ENCODE assay signal across 11 cellular contexts in the genomic region with DNA sequence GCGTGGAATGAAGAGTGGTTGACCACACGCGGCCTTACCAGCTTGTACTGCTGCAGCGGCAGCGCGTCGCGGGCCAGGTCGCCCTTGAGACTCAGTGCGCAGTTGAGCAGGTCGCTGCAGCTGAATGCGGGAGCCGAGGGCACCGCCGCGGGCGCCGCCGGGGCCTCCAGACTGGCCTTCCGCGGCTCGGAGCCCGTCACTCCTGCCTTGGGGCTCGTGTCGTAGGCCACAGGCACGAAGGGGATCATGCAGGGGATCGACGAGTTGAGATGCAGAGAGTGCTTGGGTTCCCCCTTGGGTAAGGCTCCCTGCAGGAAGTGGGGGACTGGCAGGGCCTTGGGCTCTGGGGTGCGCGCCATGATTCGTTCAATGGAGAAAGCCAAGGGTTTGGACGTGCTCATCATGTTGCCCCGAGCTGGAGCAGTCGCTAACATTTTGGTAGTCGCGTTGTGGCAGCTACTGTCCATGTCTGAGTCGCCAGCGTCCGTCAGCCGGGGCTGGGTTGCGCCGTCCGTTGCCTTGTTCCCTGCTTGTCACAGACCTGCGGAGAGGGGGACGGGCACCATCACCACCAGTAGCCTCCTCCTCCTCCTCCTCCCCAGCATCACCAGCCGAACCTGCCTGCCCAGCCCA. TPM values are rescaled to one million over a fixed set of nuclear protein-coding genes. Genes with fewer than 3 reads are reported as not detected.
DNase-seq lines count a peak whose midpoint lies in the region; ATAC-seq, FAIRE-seq and TF ChIP-seq lines count a peak whose summit lies in the region.
"Had no signal": no experiment of that assay in that cellular context is flagged by ENCODE, and none has a peak within 500 bp of the region (broad histone marks: within the 10 kb centered on the region; RNA-seq: fewer than 3 reads in every experiment).

No MANE protein-coding gene starts in this region.

- no peak overlapping the region for H3K9ac ChIP-seq in H9 (ENCODE audit: extremely low read depth, insufficient read length, low read length)

- no peak overlapping the region for H2AK5ac ChIP-seq in H9 (ENCODE audit: insufficient read length, low read length)

- POLR2A ChIA-PET in T-cell (lab: Charles Lee), result no interaction called here

- H3K4me1 Mint-ChIP-seq in H9, result peaks cover 56 to 70% of the 10 kb centered on the region in 2 experiments
- peaks cover 34% of the 10 kb centered on the region for H3K4me1 Mint-ChIP-seq in neural crest cell
- peaks cover 0 to 2% (median 0%) of the 10 kb centered on the region in 3 donors for H3K4me1 Mint-ChIP-seq in T-cell

- no peak overlapping the region for H2BK120ac ChIP-seq in H9 (ENCODE audit: low read depth, low read length, poor library complexity, severe bottlenecking)

- WGBS in H9 (ENCODE audit: extremely low coverage, insufficient read length, low lambda C conversion rate), result no CpG with 5 or more reads among the region's 46 CpGs

- no peak overlapping the region for H3T11ph ChIP-seq in H9 (ENCODE audit: low read length)

- H3K27ac Mint-ChIP-seq in H9, result peak overlapping the region in 2 of 3 experiments; percentile 69 to 74; a peak in 4 of 7 replicates
- no peak overlapping the region for H3K27ac Mint-ChIP-seq in neural crest cell (ENCODE audit: unreplicated experiment)
- no peak overlapping the region for H3K27ac Mint-ChIP-seq in T-cell
- H3K27ac Mint-ChIP-seq: HFFc6 had no signal

- no peak overlapping the region for H2BK20ac ChIP-seq in H9 (ENCODE audit: low read depth, low read length, poor library complexity, severe bottlenecking)

- H3K23ac ChIP-seq in H9 (ENCODE audit: insufficient read length, low read depth, low read length), result no peak overlapping the region

- peaks cover 39% of the 10 kb centered on the region; the same call in 1 of the 2 replicates for H3K27me3 ChIP-seq in H9 (ENCODE audit: insufficient read depth, low read length)

- no peak overlapping the region for H3K56ac ChIP-seq in H9 (ENCODE audit: insufficient read length, low read depth, low read length)

- H3K18ac ChIP-seq in H9 (ENCODE audit: insufficient read length, low read depth, low read length), result no peak overlapping the region

- H2BK12ac ChIP-seq in H9 (ENCODE audit: insufficient read length, low read depth, low read length), result no peak overlapping the region

- DNase-seq in COLO668 (lab: John Stamatoyannopoulos, UW; ENCODE audit: unreplicated experiment), result peak; percentile 67
- peak; percentile 77 for DNase-seq in H9
- peak; percentile 74 for DNase-seq in ecto neural progenitor cell (ENCODE audit: low spot score)
- no peak for DNase-seq in neural crest cell (ENCODE audit: low read depth, low spot score)
- DNase-seq in stimulated activated CD4-positive, alpha-beta T cell treated with anti-CD3 and anti-CD28 coated beads, Interleukin-4, amount 100 ng/mL, for 1 hour, result no peak
- no peak for DNase-seq in GM12892 (ENCODE audit: insufficient read length)
- no peak for DNase-seq in T-cell
- no peak for DNase-seq in DMS 273 (lab: John Stamatoyannopoulos, UW; ENCODE audit: unreplicated experiment)
- DNase-seq: DMS79 treated with DMSO at 0.1 percent for 48 hours, HFFc6, SJCRH30 had no signal

- FAIRE-seq in GM12892 (lab: Jason Lieb, UNC), result no peak

- H4K20me1 ChIP-seq in H9 (ENCODE audit: control insufficient read depth, insufficient read depth, insufficient read length), result no peaks in the 10 kb centered on the region

- CTCF ChIA-PET in T-cell (lab: Charles Lee), result no interaction called here

- no peak overlapping the region for H2AFZ ChIP-seq in H9 (ENCODE audit: low read length)

- H3K27ac ChIP-seq in H9 (ENCODE audit: insufficient read length, low read depth, low read length), result no peak overlapping the region
- H3K27ac ChIP-seq: SJCRH30 had no signal

- H3K4me1 ChIP-seq in H9 (ENCODE audit: insufficient read depth, low read length), result peaks cover 4% of the 10 kb centered on the region; the same call in 1 of the 2 replicates
- H3K4me1 ChIP-seq: SJCRH30 had no signal

- no peak overlapping the region for H4K91ac ChIP-seq in H9 (ENCODE audit: insufficient read length, low read depth, low read length)

- H3K79me1 ChIP-seq in H9 (ENCODE audit: insufficient read depth, low read depth, low read length, poor library complexity, severe bottlenecking), result no peaks in the 10 kb centered on the region

- H2BK5ac ChIP-seq in H9 (ENCODE audit: insufficient read length, low read length), result no peak overlapping the region

- no peak for TF ChIP-seq POLR2A in GM12892 (IDR thresholded peaks at IDR 0.05; ENCODE audit: low read depth, low read length)

- H2BK15ac ChIP-seq in H9 (ENCODE audit: low read depth, low read length), result no peak overlapping the region

- H3K14ac ChIP-seq in H9 (ENCODE audit: insufficient read depth, low read length), result no peak overlapping the region; the same call in 1 of the 2 replicates

- no peak overlapping the region for H3K4ac ChIP-seq in H9 (ENCODE audit: low read depth, low read length)

- TF ChIP-seq CTCF in H9 (conservative IDR thresholded peaks at IDR 0.05) (no peak), neural crest cell (conservative IDR thresholded peaks at IDR 0.05) (no peak)

- H3K27me3 Mint-ChIP-seq in H9 (ENCODE audit: low read depth) (peaks cover 100% of the 10 kb centered on the region), neural crest cell (ENCODE audit: low read depth) (peaks cover 99% of the 10 kb centered on the region), T-cell (peaks cover 69 to 86% of the 10 kb centered on the region in 2 donors)

- no peak for ATAC-seq in T-cell (replicated peaks in 1 of 4)

- no peak overlapping the region for H4K5ac ChIP-seq in H9 (ENCODE audit: insufficient read length, low read depth, low read length)

- H3K4me3 Mint-ChIP-seq in H9, result peak overlapping the region; percentile 85 to 93
- peak overlapping the region; percentile 40 for H3K4me3 Mint-ChIP-seq in neural crest cell
- H3K4me3 Mint-ChIP-seq in T-cell, result no peak overlapping the region
- H3K4me3 Mint-ChIP-seq: HFFc6 had no signal

- H3K9me3 ChIP-seq in H9 (ENCODE audit: control insufficient read depth, low read depth, low read length), result no peaks in the 10 kb centered on the region
- H3K9me3 ChIP-seq: SJCRH30 had no signal

- peak overlapping the region; percentile 71 for H3K4me2 ChIP-seq in H9 (ENCODE audit: insufficient read depth, insufficient read length, low read length)

- H3K36me3 Mint-ChIP-seq in H9 (ENCODE audit: insufficient read depth in 1 of 3, low read depth in 3 of 3) (peaks cover 19 to 75% (median 32%) of the 10 kb centered on the region in 3 experiments), neural crest cell (ENCODE audit: low read depth) (no peaks in the 10 kb centered on the region), T-cell (no peaks in the 10 kb centered on the region)

- no peaks in the 10 kb centered on the region for H3K9me3 Mint-ChIP-seq in H9
- no peaks in the 10 kb centered on the region for H3K9me3 Mint-ChIP-seq in neural crest cell
- H3K9me3 Mint-ChIP-seq in T-cell, result peaks cover 0 to 8% (median 0%) of the 10 kb centered on the region in 3 donors

- no peak overlapping the region for H4K8ac ChIP-seq in H9 (replicated peaks; ENCODE audit: insufficient read length, low read depth, low read length)

- H3K23me2 ChIP-seq in H9 (ENCODE audit: insufficient read length, low read depth, low read length, poor library complexity, severe bottlenecking), result peaks cover 54% of the 10 kb centered on the region

- H3K79me2 ChIP-seq in H9 (ENCODE audit: insufficient read depth, low read length), result no peaks in the 10 kb centered on the region

RNA-seq across cellular contexts. Expression of a gene that starts 0.5 kb away (rescaled TPM):
- total RNA-seq in H9 (2021), result 37.8 and 41.5 TPM in 2 replicates
- not detected in 2 replicates for total RNA-seq in neural crest cell
- not detected for polyA plus RNA-seq in GM12892 (2012; ENCODE audit: missing spikeins)
- total RNA-seq in T-cell, result not detected
- total RNA-seq: HFFc6, SJCRH30 had no signal

Comparison
In these comparisons a context has a peak if more than half of its experiments do, and no peak if none do; other contexts are left out.
1. DNase-seq: peak in COLO668 (single experiment), H9 (single experiment) and ecto neural progenitor cell (single experiment); none in neural crest cell (single experiment), stimulated activated CD4-positive, alpha-beta T cell treated with anti-CD3 and anti-CD28 coated beads, Interleukin-4, amount 100 ng/mL, for 1 hour (single experiment), GM12892 (single experiment), T-cell (0 of 34) and DMS 273 (single experiment).
2. H3K27ac Mint-ChIP-seq: peak in H9 (2 of 3); none in neural crest cell (single experiment) and T-cell (0 of 2).
3. H3K4me3 Mint-ChIP-seq: peak in H9 (2 of 2) and neural crest cell (single experiment); none in T-cell (0 of 3).
4. RNA of a gene that starts 0.5 kb away (total RNA-seq): 37.8 to 41.5 TPM in H9; not detected in neural crest cell and not detected in T-cell; every median in the first group is over 10 times any median in the second.